Comparison of ENCODE assay signal across 17 cellular contexts in genomic region chr6:135258970-135259369, GRCh38.
"Had no signal": no experiment of that assay in that cellular context is flagged by ENCODE, and none has a peak within 500 bp of the region (broad histone marks: within the 10 kb centered on the region; RNA-seq: fewer than 3 reads in every experiment).

No MANE protein-coding gene starts in this region.

- H3K27ac ChIP-seq: dorsolateral prefrontal cortex, left lung, right atrium auricular region, tibial nerve, uterus had no signal

- ATAC-seq: activated CD4-positive, alpha-beta T cell treated with anti-CD3 and anti-CD28 coated beads for 36 hours; activated CD8-positive, alpha-beta memory T cell treated with anti-CD3 and anti-CD28 coated beads, Interleukin-2, amount 10 ng/mL, durations not matched to agents 7 days and 5 days; left lung had no signal

- H3K9me3 ChIP-seq: left lung, right atrium auricular region, tibial nerve, uterus had no signal

- H3K4me3 ChIP-seq: dorsolateral prefrontal cortex, left lung, right atrium auricular region, tibial nerve, uterus had no signal

- DNase-seq: activated CD4-positive, alpha-beta memory T cell treated with anti-CD3 and anti-CD28 coated beads for 36 hours; activated CD4-positive, alpha-beta T cell treated with anti-CD3 and anti-CD28 coated beads for 36 hours; activated CD8-positive, alpha-beta memory T cell treated with anti-CD3 and anti-CD28 coated beads, Interleukin-2, amount 10 ng/mL, durations not matched to agents 7 days and 5 days; activated naive CD4-positive, alpha-beta T cell treated with Interleukin-2 at 50 U/mL for 16 hours; activated naive CD8-positive, alpha-beta T cell treated with anti-CD3 and anti-CD28 coated beads, Interleukin-2, amount 10 ng/mL, durations not matched to agents 7 days and 5 days; activated T-cell treated with anti-CD3 and anti-CD28 coated beads, Interleukin-2, amount 50 U/mL, for 1 hour; caudate nucleus; dorsolateral prefrontal cortex; erythroblast; left lung; mammary epithelial cell; nephron progenitor cell; nucleus accumbens; stimulated activated CD4-positive, alpha-beta T cell treated with anti-CD3 and anti-CD28 coated beads, Interleukin-2, amount 100 ng/mL, for 24 hours; uterus had no signal

- H3K36me3 ChIP-seq: left lung, right atrium auricular region, tibial nerve, uterus had no signal

- H3K27me3 ChIP-seq: left lung, right atrium auricular region, tibial nerve, uterus had no signal

- H3K4me1 ChIP-seq: left lung, right atrium auricular region, tibial nerve, uterus had no signal
